In the genomic region with DNA sequence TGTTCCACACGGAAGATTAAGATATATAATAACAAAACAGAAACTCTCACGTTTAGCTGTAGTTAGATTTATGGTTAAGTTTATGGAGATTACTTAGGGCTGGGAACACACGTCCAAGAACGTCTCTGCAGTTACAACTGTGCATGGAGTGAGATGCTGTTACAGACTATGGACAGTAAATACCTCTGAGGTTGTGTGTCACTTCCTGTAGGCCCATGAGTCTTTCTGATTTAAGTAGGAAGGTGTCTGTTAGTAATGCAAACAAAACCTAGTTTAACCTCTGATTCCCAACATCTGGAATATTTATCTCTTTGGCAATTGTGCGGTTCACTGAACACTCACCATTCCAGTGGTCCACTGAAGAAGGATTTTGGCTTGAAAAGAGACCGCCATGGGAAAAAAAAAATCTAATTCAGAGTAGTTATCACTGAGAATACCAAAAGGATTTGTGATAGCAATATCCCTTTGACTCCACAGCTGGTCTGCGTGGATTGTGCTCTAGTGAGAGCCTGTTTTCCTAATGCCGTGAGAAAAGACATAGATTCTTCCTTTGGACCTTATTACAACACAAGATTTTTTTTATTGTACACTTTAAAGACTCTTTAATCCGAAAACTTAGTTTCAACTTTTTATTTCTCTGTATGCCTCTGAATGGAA, we compare ENCODE assay signal across 15 cellular contexts.
A peak's percentile ranks its signal among the peaks of the same experiment; 100 is the strongest.
DNase-seq lines count a peak whose midpoint lies in the region; ATAC-seq, FAIRE-seq and TF ChIP-seq lines count a peak whose summit lies in the region.
"Had no signal": no experiment of that assay in that cellular context is flagged by ENCODE, and none has a peak within 500 bp of the region (broad histone marks: within the 10 kb centered on the region; RNA-seq: fewer than 3 reads in every experiment).

No MANE protein-coding gene starts in this region.

- H3K27ac ChIP-seq in HepG2 (ENCODE audit: extremely low read length, insufficient read depth, low read length), result no peak overlapping the region
- H3K27ac ChIP-seq in right lobe of liver, result peak overlapping the region in 1 of 3 donors; percentile 54
- peak overlapping the region; percentile 13 for H3K27ac ChIP-seq in brain microvascular endothelial cell
- H3K27ac ChIP-seq in vagina, result no peak overlapping the region
- H3K27ac ChIP-seq: gastrocnemius medialis, lower lobe of right lung, thoracic aorta had no signal

- in situ Hi-C loops in HepG2 (cut with HindIII; ENCODE audit: extremely low pct_ligation_motif_present, low pct_unique_long_range_greater_than_20kb), result no loop called here
- in situ Hi-C loops in brain microvascular endothelial cell (cut with HindIII; ENCODE audit: low pct_ligation_motif_present, low sequenced_read_pairs), result no loop called here

- FAIRE-seq in HepG2 (lab: Jason Lieb, UNC), result no peak
- no peak for FAIRE-seq in D721Med (lab: Jason Lieb, UNC)

- no peaks in the 10 kb centered on the region for H3K79me2 ChIP-seq in HepG2 (ENCODE audit: insufficient read depth, low read length)

- H3K27me3 ChIP-seq in HepG2 (ENCODE audit: control insufficient read depth in 1 of 2, insufficient read depth in 2 of 2, low read length in 2 of 2) (no peaks in the 10 kb centered on the region), right lobe of liver (no peaks in the 10 kb centered on the region), brain microvascular endothelial cell (replicated peaks) (no peaks in the 10 kb centered on the region), vagina (no peaks in the 10 kb centered on the region)
- H3K27me3 ChIP-seq: gastrocnemius medialis had no signal

- H3K4me1 ChIP-seq in HepG2 (ENCODE audit: insufficient read depth, low read length) (peaks cover 33% of the 10 kb centered on the region), right lobe of liver (peaks cover 0 to 48% (median 11%) of the 10 kb centered on the region in 4 donors), vagina (no peaks in the 10 kb centered on the region)

- H2AFZ ChIP-seq in HepG2 (ENCODE audit: low read length), result no peak overlapping the region

- H3K9me3 ChIP-seq in HepG2 (ENCODE audit: low read length) (0 out of 2 replicates have a peak, but pooled peaks cover 12% of the 10 kb centered on the region), right lobe of liver (no peaks in the 10 kb centered on the region), vagina (no peaks in the 10 kb centered on the region)
- H3K9me3 ChIP-seq: lower lobe of right lung had no signal

- no peak overlapping the region for H3K9ac ChIP-seq in HepG2 (ENCODE audit: insufficient read depth, low read depth, low read length)

- CTCF ChIA-PET in HepG2 (lab: Yijun Ruan, JAX; ENCODE audit: low intra/inter-chr PET ratio, low total read pairs), result no interaction called here

- intact Hi-C loops in HepG2 (cut with micrococcal nuclease; ENCODE audit: unreplicated experiment) (no loop called here), right lobe of liver (cut with DNase I) (no loop called here), left colon (cut with DNase I, micrococcal nuclease) (loop anchor here in 1 of 2 donors (10.0 kb wide), 1 partner anchor 478 kb away; a partner anchor contains a TSS), vagina (cut with DNase I) (no loop called here)

- POLR2A ChIA-PET in HepG2 (lab: Yijun Ruan, JAX), result no interaction called here

- H3K4me3 ChIP-seq in HepG2 (replicated peaks in 1 of 3; ENCODE audit: insufficient read depth in 1 of 3, low read depth in 2 of 3, low read length in 3 of 3) (no peak overlapping the region), right lobe of liver (no peak overlapping the region), brain microvascular endothelial cell (ENCODE audit: low read depth, low read length) (no peak overlapping the region), vagina (no peak overlapping the region)
- H3K4me3 ChIP-seq: gastrocnemius medialis, lower lobe of right lung, thoracic aorta had no signal

- DNase-seq in HepG2 (ENCODE audit: low spot score) (no peak), right lobe of liver (no peak), brain microvascular endothelial cell (peak; percentile 56), left colon (peak; percentile 9 to 51), medulla oblongata (ENCODE audit: extremely low spot score) (no peak), vagina (ENCODE audit: extremely low spot score in 2 of 2) (no peak), D721Med (ENCODE audit: insufficient read length, low spot score) (no peak)
- DNase-seq: activated CD4-positive, CD25-positive, alpha-beta regulatory T cell treated with anti-CD3 and anti-CD28 coated beads, Interleukin-2, amount 50 U/mL, for 72 hours; activated T-cell treated with anti-CD3 and anti-CD28 coated beads, Interleukin-2, amount 50 U/mL, for 48 hours; cerebellar nuclear complex; gastrocnemius medialis; lower lobe of right lung; NCI-H82 had no signal

- TF ChIP-seq POLR2A in HepG2 (IDR thresholded peaks at IDR 0.05; ENCODE audit: insufficient read depth in 1 of 2, low read depth in 2 of 2, low read length in 2 of 2), result no peak
- TF ChIP-seq POLR2A in right lobe of liver (IDR thresholded peaks at IDR 0.05), result no peak
- no peak for TF ChIP-seq POLR2A in vagina (IDR thresholded peaks at IDR 0.05)

- ATAC-seq in HepG2, result peak; percentile 78
- ATAC-seq in right lobe of liver, result no peak
- peak; percentile 90 for ATAC-seq in left colon
- ATAC-seq in GM21360 (IDR thresholded peaks at IDR 0.05; ENCODE audit: unreplicated experiment), result no peak
- ATAC-seq: gastrocnemius medialis had no signal

- 36% methylated on average over 9 of the region's 9 CpGs for WGBS in HepG2 (ENCODE audit: low lambda C conversion rate)
- 59% methylated on average over 9 of the region's 9 CpGs for WGBS in right lobe of liver (ENCODE audit: insufficient coverage, low coverage, low lambda C conversion rate, missing lambda C conversion rate)

- TF ChIP-seq CTCF in HepG2 (CRISPR knock-in tag; IDR thresholded peaks at IDR 0.05) (no peak), right lobe of liver (IDR thresholded peaks at IDR 0.05) (no peak), brain microvascular endothelial cell (IDR thresholded peaks at IDR 0.05; ENCODE audit: low read depth, low read length, missing control alignments) (no peak), vagina (IDR thresholded peaks at IDR 0.05) (no peak), D721Med (IDR thresholded peaks at IDR 0.05; ENCODE audit: insufficient read depth, missing control alignments) (no peak)

- no peak overlapping the region for H3K4me2 ChIP-seq in HepG2 (ENCODE audit: low read depth, low read length)

- no peak for TF ChIP-seq RAD21 in HepG2 (CRISPR knock-in tag; IDR thresholded peaks at IDR 0.05)

- no peaks in the 10 kb centered on the region for H4K20me1 ChIP-seq in HepG2 (ENCODE audit: insufficient read depth, low read length)

- H3K36me3 ChIP-seq in HepG2 (replicated peaks in 1 of 2; ENCODE audit: control insufficient read depth in 1 of 2, insufficient read depth in 2 of 2, low read length in 2 of 2) (no peaks in the 10 kb centered on the region), right lobe of liver (no peaks in the 10 kb centered on the region), brain microvascular endothelial cell (replicated peaks) (no peaks in the 10 kb centered on the region), vagina (no peaks in the 10 kb centered on the region)
- H3K36me3 ChIP-seq: gastrocnemius medialis, lower lobe of right lung, thoracic aorta had no signal

- TF ChIP-seq EP300 in HepG2 (IDR thresholded peaks at IDR 0.05; ENCODE audit: low read depth in 2 of 2, low read length in 2 of 2) (no peak), HepG2 (CRISPR knock-in tag; IDR thresholded peaks at IDR 0.05; ENCODE audit: borderline replicate concordance) (no peak)

- BruUV-seq in HepG2 (replicated peaks; lab: Mats Ljungman, UMichigan), result no TSS peak

TF ChIP-seq in HepG2, 621 proteins besides CTCF, POLR2A, EP300 and RAD21 (continues in another document):
- TF ChIP-seq, protein P1, sequence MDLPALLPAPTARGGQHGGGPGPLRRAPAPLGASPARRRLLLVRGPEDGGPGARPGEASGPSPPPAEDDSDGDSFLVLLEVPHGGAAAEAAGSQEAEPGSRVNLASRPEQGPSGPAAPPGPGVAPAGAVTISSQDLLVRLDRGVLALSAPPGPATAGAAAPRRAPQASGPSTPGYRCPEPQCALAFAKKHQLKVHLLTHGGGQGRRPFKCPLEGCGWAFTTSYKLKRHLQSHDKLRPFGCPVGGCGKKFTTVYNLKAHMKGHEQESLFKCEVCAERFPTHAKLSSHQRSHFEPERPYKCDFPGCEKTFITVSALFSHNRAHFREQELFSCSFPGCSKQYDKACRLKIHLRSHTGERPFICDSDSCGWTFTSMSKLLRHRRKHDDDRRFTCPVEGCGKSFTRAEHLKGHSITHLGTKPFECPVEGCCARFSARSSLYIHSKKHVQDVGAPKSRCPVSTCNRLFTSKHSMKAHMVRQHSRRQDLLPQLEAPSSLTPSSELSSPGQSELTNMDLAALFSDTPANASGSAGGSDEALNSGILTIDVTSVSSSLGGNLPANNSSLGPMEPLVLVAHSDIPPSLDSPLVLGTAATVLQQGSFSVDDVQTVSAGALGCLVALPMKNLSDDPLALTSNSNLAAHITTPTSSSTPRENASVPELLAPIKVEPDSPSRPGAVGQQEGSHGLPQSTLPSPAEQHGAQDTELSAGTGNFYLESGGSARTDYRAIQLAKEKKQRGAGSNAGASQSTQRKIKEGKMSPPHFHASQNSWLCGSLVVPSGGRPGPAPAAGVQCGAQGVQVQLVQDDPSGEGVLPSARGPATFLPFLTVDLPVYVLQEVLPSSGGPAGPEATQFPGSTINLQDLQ (CRISPR knock-in tag; IDR thresholded peaks at IDR 0.05), result no peak
- TF ChIP-seq GABPB1 (CRISPR knock-in tag; IDR thresholded peaks at IDR 0.05) (peak; percentile 47; the same call in 1 of the 2 replicates), GABPA (IDR thresholded peaks at IDR 0.05; ENCODE audit: low read depth, low read length) (no peak), GABPA (CRISPR knock-in tag; IDR thresholded peaks at IDR 0.05; ENCODE audit: low read depth) (peak; percentile 69), ZNF747 (CRISPR knock-in tag; IDR thresholded peaks at IDR 0.05; ENCODE audit: borderline replicate concordance) (no peak), CREB1 (IDR thresholded peaks at IDR 0.05) (no peak), CREB1 (CRISPR knock-in tag; IDR thresholded peaks at IDR 0.05) (peak; percentile 30; the same call in 1 of the 2 replicates), ZNF329 (CRISPR knock-in tag; IDR thresholded peaks at IDR 0.05; ENCODE audit: low read depth) (no peak), ZNF232 (CRISPR knock-in tag; IDR thresholded peaks at IDR 0.05; ENCODE audit: borderline replicate concordance) (no peak), MATR3 (CRISPR knock-in tag; IDR thresholded peaks at IDR 0.05) (no peak), ZMYM4 (CRISPR knock-in tag; IDR thresholded peaks at IDR 0.05) (0 out of 2 replicates have a peak, but pooled peaks have one; percentile 32), ZNF773 (CRISPR knock-in tag; IDR thresholded peaks at IDR 0.05; ENCODE audit: borderline replicate concordance) (no peak)

Comparison
In these comparisons a context has a peak if more than half of its experiments do, and no peak if none do; other contexts are left out.
1. ATAC-seq: peak in HepG2 (single experiment) and left colon (single experiment); none in right lobe of liver (0 of 4) and GM21360 (single experiment).
2. DNase-seq: peak in brain microvascular endothelial cell (single experiment) and left colon (2 of 2); none in HepG2 (single experiment), right lobe of liver (0 of 3), medulla oblongata (single experiment), vagina (0 of 2) and D721Med (single experiment).